In the genomic region with DNA sequence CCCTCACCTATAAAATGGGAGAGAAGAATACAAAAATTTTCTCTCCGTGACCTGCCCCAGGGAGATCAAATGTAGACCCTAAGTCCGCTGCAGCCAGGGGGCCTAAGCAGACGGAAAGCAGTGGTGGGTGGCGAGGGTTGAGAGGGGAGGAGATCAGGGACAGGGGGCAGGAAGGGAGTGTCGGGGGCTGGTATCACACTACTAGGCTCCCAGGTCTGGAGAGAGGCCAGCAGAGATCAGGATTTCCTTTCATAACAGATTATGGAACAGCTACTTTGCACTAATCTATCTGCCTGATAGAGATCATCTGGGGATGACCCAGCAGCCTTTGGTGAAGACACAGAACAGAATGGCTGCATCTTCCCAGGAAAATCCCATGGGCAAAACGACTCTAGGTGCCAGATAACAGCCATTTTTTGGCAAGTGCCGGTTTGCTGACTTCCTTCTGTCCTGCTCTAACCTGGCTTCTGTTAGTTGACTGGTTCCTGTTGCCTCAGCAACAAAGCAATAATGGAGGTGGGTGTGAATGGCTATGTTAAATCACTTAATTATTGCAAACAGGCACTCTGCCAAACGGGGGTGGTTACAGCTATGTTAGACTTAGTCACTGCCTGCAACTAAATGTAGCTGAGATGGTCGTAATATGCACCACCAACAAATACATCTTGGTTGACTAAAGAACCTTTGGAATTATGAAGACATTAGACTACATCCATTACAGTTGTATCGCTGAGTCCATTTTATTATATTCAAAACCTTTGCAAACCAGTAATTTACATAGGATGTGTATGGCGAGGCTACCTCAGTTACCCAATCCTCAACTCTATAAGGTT, we compare ENCODE assay signal across 8 cellular contexts. TPM values are rescaled to one million over a fixed set of nuclear protein-coding genes. Genes with fewer than 3 reads are reported as not detected.
DNase-seq lines count a peak whose midpoint lies in the region; ATAC-seq and TF ChIP-seq lines count a peak whose summit lies in the region.

No MANE protein-coding gene starts in this region.

- peaks cover 58% of the 10 kb centered on the region for H3K4me1 Mint-ChIP-seq in osteocyte (ENCODE audit: unreplicated experiment)

- DNase-seq in H7 (peak; percentile 52), NCI-H2171 treated with DMSO at 0.1 percent for 48 hours (lab: John Stamatoyannopoulos, UW) (peak; percentile 64), fibroblast of pulmonary artery (ENCODE audit: low read depth) (peak; percentile 78), osteocyte (ENCODE audit: extremely low spot score, unreplicated experiment) (peak; percentile 49), NCI-H128 (lab: John Stamatoyannopoulos, UW; ENCODE audit: unreplicated experiment) (no peak)
- peak; percentile 17 for DNase-seq in activated CD8-positive, alpha-beta memory T cell treated with anti-CD3 and anti-CD28 coated beads, Interleukin-2, amount 50 U/mL, for 1 hour (ENCODE audit: extremely low read depth)

- H3K4me3 Mint-ChIP-seq in osteocyte (ENCODE audit: unreplicated experiment), result no peak overlapping the region

- no peaks in the 10 kb centered on the region for H3K36me3 Mint-ChIP-seq in osteocyte (ENCODE audit: unreplicated experiment)

- no peaks in the 10 kb centered on the region for H3K27me3 ChIP-seq in H7 (ENCODE audit: control insufficient read depth, insufficient read depth, low read length)

- no peaks in the 10 kb centered on the region for H3K9me3 Mint-ChIP-seq in osteocyte (ENCODE audit: unreplicated experiment)

- H3K27me3 Mint-ChIP-seq in osteocyte (ENCODE audit: unreplicated experiment), result no peaks in the 10 kb centered on the region

- H3K4me3 ChIP-seq in H7 (ENCODE audit: insufficient read depth, low read depth, low read length) (no peak overlapping the region), fibroblast of pulmonary artery (replicated peaks; ENCODE audit: low read depth, low read length) (no peak overlapping the region)

- no peak overlapping the region for H3K27ac Mint-ChIP-seq in osteocyte (ENCODE audit: unreplicated experiment)

- H3K36me3 ChIP-seq in H7 (replicated peaks; ENCODE audit: control insufficient read depth, insufficient read depth, low read length), result no peaks in the 10 kb centered on the region

- TF ChIP-seq CTCF in fibroblast of pulmonary artery (IDR thresholded peaks at IDR 0.05; ENCODE audit: low read length, missing control alignments), result no peak
- no peak for TF ChIP-seq CTCF in osteocyte (IDR thresholded peaks at IDR 0.05)

- ATAC-seq in HG02970 (IDR thresholded peaks at IDR 0.05; ENCODE audit: low FRiP score, unreplicated experiment), result no peak
- ATAC-seq in HG03460 (IDR thresholded peaks at IDR 0.05; ENCODE audit: unreplicated experiment), result no peak

RNA-seq across cellular contexts. Expression of a gene that starts 30.0 kb away (rescaled TPM):
- not detected in 2 replicates for total RNA-seq in H7 (2014; rRNA removed; shearing (Covaris generic))
- not detected in 2 replicates for total RNA-seq in osteocyte

RNA-seq across cellular contexts. Expression of a gene that starts 52.9 kb away (rescaled TPM):
- 24.7 and 27.3 TPM in 2 replicates for total RNA-seq in H7 (2014; rRNA removed; shearing (Covaris generic))
- total RNA-seq in osteocyte, result 33.9 and 41.4 TPM in 2 replicates
